ENCODE assay signal across 7 cellular contexts in genomic region chr17:3535253-3535995, GRCh38. TPM values are rescaled to one million over a fixed set of nuclear protein-coding genes. Genes with fewer than 3 reads are reported as not detected.
DNase-seq lines count a peak whose midpoint lies in the region; ATAC-seq and TF ChIP-seq lines count a peak whose summit lies in the region.

No MANE protein-coding gene starts in this region.

- no peaks in the 10 kb centered on the region for H4K20me1 ChIP-seq in osteoblast (ENCODE audit: insufficient read depth, low read length)

- TF ChIP-seq CTCF in Peyer's patch (IDR thresholded peaks at IDR 0.05), result peak in 5 of 6 experiments; percentile 39 to 67 (median 61)
- peak; percentile 64 for TF ChIP-seq CTCF in osteoblast (IDR thresholded peaks at IDR 0.05; ENCODE audit: extremely low read depth, low read depth, low read length)
- peak in 5 of 6 experiments; percentile 37 to 58 (median 50) for TF ChIP-seq CTCF in thyroid gland (IDR thresholded peaks at IDR 0.05)

- no peaks in the 10 kb centered on the region for H3K36me3 Mint-ChIP-seq in activated naive CD4-positive, alpha-beta T cell treated with anti-CD3 and anti-CD28 coated beads, Interleukin-2, amount 50 U/mL, for 72 hours

- DNase-seq in Peyer's patch (peak; percentile 24 to 69 (median 69)), Right ventricle myocardium superior (peak; percentile 81), osteoblast (ENCODE audit: insufficient read length, low spot score, missing footprints) (peak; percentile 99), thyroid gland (peak; percentile 23 to 39), NCI-H2107 treated with DMSO at 0.1 percent for 48 hours (lab: John Stamatoyannopoulos, UW; ENCODE audit: unreplicated experiment) (no peak)
- peak in 1 of 2 donors; percentile 68 for DNase-seq in activated naive CD4-positive, alpha-beta T cell treated with anti-CD3 and anti-CD28 coated beads, Interleukin-2, amount 50 U/mL, for 72 hours (ENCODE audit: low spot score in 2 of 2)

- H3K27ac ChIP-seq in Peyer's patch (peak overlapping the region in 3 of 4 donors; percentile 30 to 53 (median 31)), osteoblast (ENCODE audit: low read depth, low read length) (peak overlapping the region; percentile 28), thyroid gland (no peak overlapping the region)

- intact Hi-C loops in Right ventricle myocardium superior (cut with DNase I) (no loop called here), thyroid gland (cut with DNase I) (no loop called here)

- peak overlapping the region; percentile 89 for H3K4me2 ChIP-seq in osteoblast (ENCODE audit: insufficient read depth, low read length)

- ATAC-seq in GM21390 (IDR thresholded peaks at IDR 0.05; ENCODE audit: unreplicated experiment) (peak; percentile 76), Right ventricle myocardium superior (ENCODE audit: poor library complexity) (peak; percentile 81)
- peak; percentile 82 to 91 for ATAC-seq in activated naive CD4-positive, alpha-beta T cell treated with anti-CD3 and anti-CD28 coated beads, Interleukin-2, amount 50 U/mL, for 72 hours

- no peaks in the 10 kb centered on the region for H3K9me3 Mint-ChIP-seq in activated naive CD4-positive, alpha-beta T cell treated with anti-CD3 and anti-CD28 coated beads, Interleukin-2, amount 50 U/mL, for 72 hours

- H3K4me1 ChIP-seq in Peyer's patch (peaks cover 0 to 15% (median 0%) of the 10 kb centered on the region in 4 donors), osteoblast (ENCODE audit: insufficient read depth, low read length) (peaks cover 4% of the 10 kb centered on the region), thyroid gland (no peaks in the 10 kb centered on the region)

- H3K36me3 ChIP-seq in Peyer's patch, result no peaks in the 10 kb centered on the region
- H3K36me3 ChIP-seq in osteoblast (ENCODE audit: insufficient read depth, low read length), result no peaks in the 10 kb centered on the region
- H3K36me3 ChIP-seq in thyroid gland, result no peaks in the 10 kb centered on the region

- H3K79me2 ChIP-seq in osteoblast (ENCODE audit: insufficient read depth, low read length), result no peaks in the 10 kb centered on the region

- H3K9me3 ChIP-seq in Peyer's patch (no peaks in the 10 kb centered on the region), osteoblast (ENCODE audit: low read depth, low read length) (no peaks in the 10 kb centered on the region), thyroid gland (no peaks in the 10 kb centered on the region)

- WGBS in thyroid gland, 2 donors, result 1 to 6% methylated on average over 19 to 34 of the region's 44 CpGs

- H3K4me3 ChIP-seq in Peyer's patch (peak overlapping the region; percentile 15 to 42 (median 35)), osteoblast (ENCODE audit: insufficient read depth, low read length) (peak overlapping the region; percentile 78), thyroid gland (replicated peaks in 1 of 3) (peak overlapping the region in 1 of 3 donors; percentile 6)

- peak overlapping the region; percentile 97 for H2AFZ ChIP-seq in osteoblast (ENCODE audit: low read length)

- no peak for TF ChIP-seq POLR2A in Peyer's patch (IDR thresholded peaks at IDR 0.05)
- TF ChIP-seq POLR2A in thyroid gland (IDR thresholded peaks at IDR 0.05), result no peak

- peak overlapping the region in 1 of 2 donors; percentile 85 for H3K27ac Mint-ChIP-seq in activated naive CD4-positive, alpha-beta T cell treated with anti-CD3 and anti-CD28 coated beads, Interleukin-2, amount 50 U/mL, for 72 hours

- H3K27me3 ChIP-seq in Peyer's patch, result no peaks in the 10 kb centered on the region
- H3K27me3 ChIP-seq in osteoblast (ENCODE audit: insufficient read depth, low read length), result no peaks in the 10 kb centered on the region
- H3K27me3 ChIP-seq in thyroid gland, result no peaks in the 10 kb centered on the region

RNA-seq across cellular contexts. Expression of gene TRPV3, which starts 22.2 kb away (rescaled TPM):
- total RNA-seq in Peyer's patch (10 to 100 TPM in 3 of 4 donors, 1 to 10 TPM in 1; 5.0 to 39.1 (median 16.5) TPM), Right ventricle myocardium superior (1.0 TPM), osteoblast (0.29 and 0.36 TPM in 2 replicates), thyroid gland (1 to 10 TPM in 3 of 4 donors, under 1 TPM in 1; 0.11 to 1.2 (median 1.0) TPM)
- 1 to 10 TPM; 1.0 to 1.9 TPM for total RNA-seq in activated naive CD4-positive, alpha-beta T cell treated with anti-CD3 and anti-CD28 coated beads, Interleukin-2, amount 50 U/mL, for 72 hours

RNA-seq across cellular contexts. Expression of gene ASPA, which starts 59.6 kb away (rescaled TPM):
- total RNA-seq in Peyer's patch (10 to 100 TPM; 11.4 to 27.7 (median 17.0) TPM), Right ventricle myocardium superior (2.5 TPM), osteoblast (0.36 and 0.59 TPM in 2 replicates), thyroid gland (1 to 10 TPM in 1 of 4 donors, under 1 TPM in 3; 0.50 to 2.1 (median 0.78) TPM)
- under 1 TPM in 1 of 2 donors, not detected in 1; 0.16 TPM for total RNA-seq in activated naive CD4-positive, alpha-beta T cell treated with anti-CD3 and anti-CD28 coated beads, Interleukin-2, amount 50 U/mL, for 72 hours

Comparison
In these comparisons a context has a peak if more than half of its experiments do, and no peak if none do; other contexts are left out.
1. H3K27ac ChIP-seq: peak in Peyer's patch (3 of 4) and osteoblast (single experiment); none in thyroid gland (0 of 3).
2. Peak in every context shown above with its lines, with median percentiles within 50 percentile points of each other: ATAC-seq and CTCF ChIP-seq.